In genomic region chr11:114159802-114160588, GRCh38 we compare ENCODE assay signal across 8 cellular contexts.
DNase-seq lines count a peak whose midpoint lies in the region; ATAC-seq and TF ChIP-seq lines count a peak whose summit lies in the region.

No MANE protein-coding gene starts in this region.

- DNase-seq in HT1080 (ENCODE audit: low read depth) (peak; percentile 89), NOMO-1 treated with DMSO at 0.1 percent for 48 hours (lab: John Stamatoyannopoulos, UW; ENCODE audit: unreplicated experiment) (peak; percentile 83), endothelial cell (ENCODE audit: low spot score) (peak; percentile 78), midbrain (lab: John Stamatoyannopoulos, UW) (peak; percentile 90)
- DNase-seq in activated CD8-positive, alpha-beta memory T cell treated with anti-CD3 and anti-CD28 coated beads, Interleukin-2, amount 50 U/mL, for 48 hours = peak; percentile 92
- peak; percentile 82 to 85 for DNase-seq in stimulated activated CD8-positive, alpha-beta memory T cell treated with anti-CD3 and anti-CD28 coated beads, Interleukin-15, amount 100 ng/mL, for 4 hours (ENCODE audit: low read depth in 2 of 2)

- no peaks in the 10 kb centered on the region for H3K36me3 Mint-ChIP-seq in endothelial cell (ENCODE audit: low read depth, unreplicated experiment)

- peak overlapping the region; percentile 83 for H3K27ac Mint-ChIP-seq in endothelial cell (ENCODE audit: unreplicated experiment)

- no peak for TF ChIP-seq CTCF in endothelial cell (IDR thresholded peaks at IDR 0.05; ENCODE audit: unreplicated experiment)

- no peaks in the 10 kb centered on the region for H3K9me3 Mint-ChIP-seq in endothelial cell (ENCODE audit: unreplicated experiment)

- H3K4me1 Mint-ChIP-seq in endothelial cell (ENCODE audit: unreplicated experiment) = peaks cover 17% of the 10 kb centered on the region

- no peak overlapping the region for H3K4me3 Mint-ChIP-seq in endothelial cell (ENCODE audit: unreplicated experiment)

- H3K27me3 Mint-ChIP-seq in endothelial cell (ENCODE audit: unreplicated experiment) = no peaks in the 10 kb centered on the region

- ATAC-seq in GM18868 (IDR thresholded peaks at IDR 0.05; ENCODE audit: unreplicated experiment) (peak; percentile 90), HG03045 (IDR thresholded peaks at IDR 0.05; ENCODE audit: unreplicated experiment) (no peak)
